ENCODE assay signal across 9 cellular contexts in genomic region chr2:135043345-135043744, GRCh38. TPM values are rescaled to one million over a fixed set of nuclear protein-coding genes. Genes with fewer than 3 reads are reported as not detected.
DNase-seq lines count a peak whose midpoint lies in the region; ATAC-seq, FAIRE-seq and TF ChIP-seq lines count a peak whose summit lies in the region.
"Had no signal": no experiment of that assay in that cellular context is flagged by ENCODE, and none has a peak within 500 bp of the region (broad histone marks: within the 10 kb centered on the region; RNA-seq: fewer than 3 reads in every experiment).

No MANE protein-coding gene starts in this region.

- H3K4me1 Mint-ChIP-seq in activated CD8-positive, alpha-beta T cell treated with anti-CD3 and anti-CD28 coated beads for 36 hours (ENCODE audit: low read depth), result no peaks in the 10 kb centered on the region

- H4K20me1 ChIP-seq in keratinocyte (ENCODE audit: control insufficient read depth, extremely low read depth, insufficient read depth, low read length), result no peaks in the 10 kb centered on the region

- no peak overlapping the region for H3K27ac Mint-ChIP-seq in activated CD8-positive, alpha-beta T cell treated with anti-CD3 and anti-CD28 coated beads for 36 hours

- no peaks in the 10 kb centered on the region for H3K9me3 Mint-ChIP-seq in activated CD8-positive, alpha-beta T cell treated with anti-CD3 and anti-CD28 coated beads for 36 hours

- DNase-seq in A673 (ENCODE audit: low spot score) (no peak), keratinocyte (ENCODE audit: low read depth, low spot score) (no peak), small intestine (no peak), DMS79 (lab: John Stamatoyannopoulos, UW) (no peak), inferior parietal cortex (ENCODE audit: extremely low spot score) (no peak), urothelium cell line (ENCODE audit: low spot score) (no peak)
- DNase-seq in activated CD8-positive, alpha-beta T cell treated with anti-CD3 and anti-CD28 coated beads for 36 hours, result peak; percentile 57

- no TSS peak for BruUV-seq in A673 (replicated peaks; lab: Mats Ljungman, UMichigan)

- H3K36me3 Mint-ChIP-seq in activated CD8-positive, alpha-beta T cell treated with anti-CD3 and anti-CD28 coated beads for 36 hours (ENCODE audit: low read depth), result no peaks in the 10 kb centered on the region

- TF ChIP-seq CTCF in A673 (conservative IDR thresholded peaks at IDR 0.05; ENCODE audit: low read depth, low read length) (peak; percentile 63), GM12875 (IDR thresholded peaks at IDR 0.05; ENCODE audit: borderline replicate concordance, insufficient read depth, low read depth, low read length) (peak; percentile 65; the same call in 1 of the 2 replicates), keratinocyte (optimal IDR thresholded peaks at IDR 0.05 in 1 of 3, IDR thresholded peaks at IDR 0.05 in 1 of 3, conservative IDR thresholded peaks at IDR 0.05 in 1 of 3; ENCODE audit: extremely low read depth in 1 of 3, insufficient read depth in 2 of 3, low read length in 3 of 3) (peak; percentile 46 to 52 (median 50))
- TF ChIP-seq CTCF in activated CD8-positive, alpha-beta T cell treated with anti-CD3 and anti-CD28 coated beads for 36 hours (IDR thresholded peaks at IDR 0.05), result peak; percentile 70

- H3K36me3 ChIP-seq in A673 (ENCODE audit: insufficient read depth, low read length, poor library complexity, severe bottlenecking), result no peaks in the 10 kb centered on the region
- H3K36me3 ChIP-seq in keratinocyte (ENCODE audit: control insufficient read depth in 2 of 2, extremely low read depth in 1 of 2, insufficient read depth in 2 of 2, low read length in 2 of 2), result no peaks in the 10 kb centered on the region
- no peaks in the 10 kb centered on the region for H3K36me3 ChIP-seq in small intestine (ENCODE audit: control insufficient read depth in 2 of 2, insufficient read depth in 2 of 2, low read length in 2 of 2)

- H3K79me2 ChIP-seq in keratinocyte (ENCODE audit: control insufficient read depth, insufficient read depth, low read length), result no peaks in the 10 kb centered on the region

- no peak overlapping the region for H2AFZ ChIP-seq in keratinocyte (ENCODE audit: control insufficient read depth, low read length)

- H3K27me3 ChIP-seq in A673 (replicated peaks; ENCODE audit: insufficient read depth, low read depth, low read length, poor library complexity) (no peaks in the 10 kb centered on the region), keratinocyte (ENCODE audit: control insufficient read depth, extremely low read depth, insufficient read depth, low read length) (peaks cover 3% of the 10 kb centered on the region), small intestine (ENCODE audit: control insufficient read depth in 2 of 2, insufficient read depth in 2 of 2, low read length in 2 of 2) (peaks cover 0 to 4% of the 10 kb centered on the region in 2 donors)

- no peak for FAIRE-seq in keratinocyte (lab: Jason Lieb, UNC)
- FAIRE-seq in small intestine (lab: Jason Lieb, UNC), result no peak
- no peak for FAIRE-seq in urothelium cell line (lab: Jason Lieb, UNC)

- H3K4me3 Mint-ChIP-seq in activated CD8-positive, alpha-beta T cell treated with anti-CD3 and anti-CD28 coated beads for 36 hours, result no peak overlapping the region

- H3K27ac ChIP-seq in A673 (ENCODE audit: low read depth, low read length, poor library complexity, severe bottlenecking) (no peak overlapping the region), keratinocyte (ENCODE audit: control insufficient read depth, insufficient read depth, low read length) (no peak overlapping the region), small intestine (ENCODE audit: low read depth in 1 of 2, low read length in 1 of 2) (no peak overlapping the region)

- WGBS in small intestine, 3 donors, result 64 to 72% (median 66%) methylated on average over 2 of the region's 2 CpGs

- intact Hi-C loops in A673 (cut with micrococcal nuclease; ENCODE audit: unreplicated experiment), result no loop called here
- intact Hi-C loops in activated CD8-positive, alpha-beta T cell treated with anti-CD3 and anti-CD28 coated beads for 36 hours (cut with micrococcal nuclease), result no loop called here

- CTCF ChIA-PET in A673 (lab: Charles Lee), result no interaction called here
- CTCF ChIA-PET in activated CD8-positive, alpha-beta T cell treated with anti-CD3 and anti-CD28 coated beads for 36 hours (lab: Charles Lee), result interaction anchor here (0.6 to 1.5 kb wide), 10 partner anchors 10 to 741 kb away, joined by 3 to 4 read pairs (median 4); no protein-coding TSS in a partner anchor

- H3K4me3 ChIP-seq in A673 (ENCODE audit: low read depth, low read length, poor library complexity, severe bottlenecking) (no peak overlapping the region), GM12875 (ENCODE audit: low read depth, low read length) (no peak overlapping the region), keratinocyte (ENCODE audit: control insufficient read depth in 2 of 3, extremely low read depth in 1 of 3, insufficient read depth in 2 of 3, low read depth in 1 of 3, low read length in 3 of 3) (no peak overlapping the region), small intestine (ENCODE audit: low read depth in 1 of 2, low read length in 2 of 2) (no peak overlapping the region)

- H3K9me3 ChIP-seq in A673 (ENCODE audit: low read depth, low read length, poor library complexity, severe bottlenecking), result no peaks in the 10 kb centered on the region
- H3K9me3 ChIP-seq in keratinocyte (ENCODE audit: control insufficient read depth, low read depth, low read length), result no peaks in the 10 kb centered on the region
- no peaks in the 10 kb centered on the region for H3K9me3 ChIP-seq in small intestine (ENCODE audit: control insufficient read depth, low read depth)

- no peaks in the 10 kb centered on the region for H3K27me3 Mint-ChIP-seq in activated CD8-positive, alpha-beta T cell treated with anti-CD3 and anti-CD28 coated beads for 36 hours

- POLR2A ChIA-PET in A673 (lab: Charles Lee; ENCODE audit: low non-redundant PET), result no interaction called here
- POLR2A ChIA-PET in activated CD8-positive, alpha-beta T cell treated with anti-CD3 and anti-CD28 coated beads for 36 hours (lab: Charles Lee), result no interaction called here

- H3K9ac ChIP-seq in keratinocyte (ENCODE audit: control insufficient read depth, extremely low read depth, insufficient read depth, low read length), result no peak overlapping the region

- no peaks in the 10 kb centered on the region for H3K9me1 ChIP-seq in keratinocyte (ENCODE audit: control insufficient read depth, extremely low read depth, insufficient read depth, low read length)

- H3K4me2 ChIP-seq in keratinocyte (ENCODE audit: control insufficient read depth, extremely low read depth, insufficient read depth, low read depth, low read length), result no peak overlapping the region

- dilution Hi-C loops in keratinocyte (cut with MboI; ENCODE audit: extremely low pct_ligation_motif_present, low sequenced_read_pairs), result no loop called here

- ATAC-seq in activated CD8-positive, alpha-beta T cell treated with anti-CD3 and anti-CD28 coated beads for 36 hours, result no peak

- H3K4me1 ChIP-seq in A673 (ENCODE audit: insufficient read depth, low read length, poor library complexity, severe bottlenecking), result no peaks in the 10 kb centered on the region
- H3K4me1 ChIP-seq in keratinocyte (ENCODE audit: control insufficient read depth, extremely low read depth, insufficient read depth, low read length), result no peaks in the 10 kb centered on the region
- no peaks in the 10 kb centered on the region for H3K4me1 ChIP-seq in small intestine (ENCODE audit: control insufficient read depth in 2 of 2, insufficient read depth in 1 of 2, low read depth in 1 of 2, low read length in 1 of 2)

RNA-seq across cellular contexts. Expression of gene MAP3K19, which starts 3.9 kb away (rescaled TPM):
- total RNA-seq in A673 (2021), result not detected in 2 replicates
- total RNA-seq in activated CD8-positive, alpha-beta T cell treated with anti-CD3 and anti-CD28 coated beads for 36 hours, result not detected
- polyA plus RNA-seq in keratinocyte (not detected in 3 replicates), small intestine (not detected)
- not detected for polyA plus RNA-seq in keratinocyte (2011; ENCODE audit: low read depth)
- polyA plus RNA-seq in keratinocyte (2011; cell fraction: cytosol; rRNA removed), result not detected in 2 replicates
- not detected in 2 replicates for polyA plus RNA-seq in keratinocyte (2011; cell fraction: nucleus; rRNA removed)
- polyA plus RNA-seq in keratinocyte (2012; ENCODE audit: low replicate concordance), result 0.08 TPM in 1 of 2 replicates, not detected in the other
- not detected in 3 replicates for polyA minus RNA-seq in keratinocyte
- not detected for polyA minus RNA-seq in keratinocyte (2011; cell fraction: cytosol; rRNA and poly(A)+ RNA removed)
- polyA minus RNA-seq in keratinocyte (2011; cell fraction: nucleus; rRNA and poly(A)+ RNA removed), result not detected in 2 replicates
- polyA plus RNA-seq: esophagus had no signal

RNA-seq across cellular contexts. Expression of gene RAB3GAP1, which starts 8.7 kb away (rescaled TPM):
- 38.9 and 39.8 TPM in 2 replicates for total RNA-seq in A673 (2021)
- total RNA-seq in activated CD8-positive, alpha-beta T cell treated with anti-CD3 and anti-CD28 coated beads for 36 hours, result 10 to 100 TPM; 24.7 to 25.6 TPM
- polyA plus RNA-seq in keratinocyte (28.4 to 41.6 TPM (median 31.5 TPM) in 3 replicates), small intestine (10 to 100 TPM; 15.1 to 17.5 (median 16.5) TPM)
- 49.3 TPM for polyA plus RNA-seq in keratinocyte (2011; ENCODE audit: low read depth)
- polyA plus RNA-seq in keratinocyte (2011; cell fraction: cytosol; rRNA removed), result 29.3 and 43.9 TPM in 2 replicates
- polyA plus RNA-seq in keratinocyte (2011; cell fraction: nucleus; rRNA removed), result 56.6 and 69.8 TPM in 2 replicates
- 48.5 and 49.6 TPM in 2 replicates for polyA plus RNA-seq in keratinocyte (2012; ENCODE audit: low replicate concordance)
- polyA minus RNA-seq in keratinocyte, result 13.8 to 70.7 TPM (median 41.7 TPM) in 3 replicates
- 33.8 TPM for polyA minus RNA-seq in keratinocyte (2011; cell fraction: cytosol; rRNA and poly(A)+ RNA removed)
- 40.1 and 81.7 TPM in 2 replicates for polyA minus RNA-seq in keratinocyte (2011; cell fraction: nucleus; rRNA and poly(A)+ RNA removed)
